20 cellular contexts compared by ENCODE assay signal in the genomic region with DNA sequence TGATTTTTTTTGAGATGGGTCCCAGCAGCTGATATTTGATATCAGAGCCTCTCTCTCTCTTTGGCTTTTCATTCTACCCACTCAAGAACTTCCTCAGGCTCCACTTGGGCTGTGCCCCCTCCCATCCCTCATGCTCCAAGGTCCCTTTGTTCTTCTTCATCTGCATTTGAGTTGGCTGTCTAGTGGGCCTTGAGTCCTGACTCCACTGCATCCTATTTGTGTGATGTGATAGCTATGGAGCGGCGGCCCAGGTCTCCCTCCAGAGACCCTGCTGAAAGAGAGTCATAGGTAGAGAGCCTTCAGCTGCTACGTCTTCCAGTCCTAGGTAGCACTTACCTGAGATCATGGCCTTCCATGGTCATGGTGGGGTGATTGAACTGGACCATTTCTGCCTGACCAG.
DNase-seq lines count a peak whose midpoint lies in the region; TF ChIP-seq lines count a peak whose summit lies in the region.
"Had no signal": no experiment of that assay in that cellular context is flagged by ENCODE, and none has a peak within 500 bp of the region (broad histone marks: within the 10 kb centered on the region; RNA-seq: fewer than 3 reads in every experiment).

No MANE protein-coding gene starts in this region.

- H3K27me3 ChIP-seq in BLaER1 (no peaks in the 10 kb centered on the region), mesendoderm (ENCODE audit: insufficient read depth, low read length, poor library complexity) (no peaks in the 10 kb centered on the region)
- H3K27me3 ChIP-seq: BE2C had no signal

- H3K4me1 ChIP-seq in BLaER1 (peaks cover 12% of the 10 kb centered on the region), mesendoderm (ENCODE audit: control insufficient read depth, low read depth, low read length) (peaks cover 6% of the 10 kb centered on the region)
- H3K4me1 ChIP-seq: A549, BE2C, Caco-2 had no signal

- H3K4me1 Mint-ChIP-seq in IgD-negative memory B cell = no peaks in the 10 kb centered on the region
- peaks cover 14% of the 10 kb centered on the region for H3K4me1 Mint-ChIP-seq in type B pancreatic cell (ENCODE audit: unreplicated experiment)
- H3K4me1 Mint-ChIP-seq: CD4-positive, CD25-positive, alpha-beta regulatory T cell had no signal

- no peak overlapping the region for H2BK15ac ChIP-seq in mesendoderm (replicated peaks; ENCODE audit: low read depth)

- H3K4me2 ChIP-seq in BLaER1 = peak overlapping the region; percentile 43
- no peak overlapping the region for H3K4me2 ChIP-seq in mesendoderm (ENCODE audit: low read length)
- H3K4me2 ChIP-seq: A549 had no signal

- H2BK5ac ChIP-seq in mesendoderm (ENCODE audit: low read length) = no peak overlapping the region

- H3K9ac ChIP-seq in BLaER1 (no peak overlapping the region), mesendoderm (ENCODE audit: low read length) (no peak overlapping the region)

- H3K9me3 Mint-ChIP-seq in IgD-negative memory B cell (peaks cover 0 to 3% (median 0%) of the 10 kb centered on the region in 3 donors), type B pancreatic cell (no peaks in the 10 kb centered on the region)
- H3K9me3 Mint-ChIP-seq: CD8-positive, alpha-beta T cell had no signal

- DNase-seq in mesendoderm (no peak), type B pancreatic cell (ENCODE audit: extremely low spot score, unreplicated experiment) (peak; percentile 22), NCI-H446 (lab: John Stamatoyannopoulos, UW) (no peak), NCI-H2227 (lab: John Stamatoyannopoulos, UW; ENCODE audit: unreplicated experiment) (no peak), LoVo (ENCODE audit: low spot score) (no peak)
- DNase-seq: 8988T; ACHN; AML-193; BE2C; Caco-2; CD4-positive, CD25-positive, alpha-beta regulatory T cell; CD8-positive, alpha-beta T cell; DMS153; DND-41; GOT3; HCEC 1CT had no signal

- H3K79me2 ChIP-seq in mesendoderm (ENCODE audit: control insufficient read depth, insufficient read depth, low read length) = no peaks in the 10 kb centered on the region

- peak overlapping the region; percentile 55 for H2AK5ac ChIP-seq in mesendoderm (ENCODE audit: low read length)

- no peak overlapping the region for H3K18ac ChIP-seq in mesendoderm (ENCODE audit: low read length)

- no peaks in the 10 kb centered on the region for H3K9me3 ChIP-seq in BLaER1
- H3K9me3 ChIP-seq: A549, BE2C, Caco-2 had no signal

- H3K27ac ChIP-seq in BLaER1 = no peak overlapping the region
- H3K27ac ChIP-seq in mesendoderm (ENCODE audit: low read depth, low read length) = no peak overlapping the region
- H3K27ac ChIP-seq: A549, C4-2B had no signal

- no peak overlapping the region for H4K5ac ChIP-seq in mesendoderm (ENCODE audit: low read length)

- H3K4me3 ChIP-seq in BLaER1 (no peak overlapping the region), mesendoderm (ENCODE audit: low read length) (no peak overlapping the region)
- H3K4me3 ChIP-seq: A549 had no signal

- H3K23ac ChIP-seq in mesendoderm (ENCODE audit: low read length) = no peak overlapping the region

- no peak overlapping the region for H2BK120ac ChIP-seq in mesendoderm (ENCODE audit: low read depth, low read length)

- no peaks in the 10 kb centered on the region for H3K36me3 Mint-ChIP-seq in IgD-negative memory B cell
- H3K36me3 Mint-ChIP-seq in type B pancreatic cell = no peaks in the 10 kb centered on the region
- H3K36me3 Mint-ChIP-seq: CD4-positive, CD25-positive, alpha-beta regulatory T cell; CD8-positive, alpha-beta T cell had no signal

- TF ChIP-seq CTCF in type B pancreatic cell (conservative IDR thresholded peaks at IDR 0.05) = no peak

- H4K8ac ChIP-seq in mesendoderm (ENCODE audit: low read depth, low read length) = no peak overlapping the region

- H4K20me1 ChIP-seq in BLaER1 = no peaks in the 10 kb centered on the region

- no peak overlapping the region for H3K56ac ChIP-seq in mesendoderm (ENCODE audit: low read length)

- H3K79me1 ChIP-seq in mesendoderm (ENCODE audit: low read length) = no peaks in the 10 kb centered on the region

- WGBS in mesendoderm (ENCODE audit: extremely low coverage, insufficient coverage, low lambda C conversion rate) = no CpG with 5 or more reads among the region's 3 CpGs

- H3K36me3 ChIP-seq in BLaER1 = no peaks in the 10 kb centered on the region
- H3K36me3 ChIP-seq in mesendoderm (ENCODE audit: control insufficient read depth, insufficient read depth, low read length) = no peaks in the 10 kb centered on the region
- H3K36me3 ChIP-seq: BE2C had no signal

- H3K4me3 Mint-ChIP-seq in IgD-negative memory B cell = no peak overlapping the region
- H3K4me3 Mint-ChIP-seq in type B pancreatic cell = no peak overlapping the region
- H3K4me3 Mint-ChIP-seq: CD4-positive, CD25-positive, alpha-beta regulatory T cell; CD8-positive, alpha-beta T cell had no signal

- H3K27me3 Mint-ChIP-seq in IgD-negative memory B cell = peaks cover 13% of the 10 kb centered on the region
- H3K27me3 Mint-ChIP-seq in type B pancreatic cell = peaks cover 18% of the 10 kb centered on the region

- no peak overlapping the region for H3K4ac ChIP-seq in mesendoderm (ENCODE audit: low read depth, low read length)

- peak overlapping the region in 2 of 3 donors; percentile 22 to 47 for H3K27ac Mint-ChIP-seq in IgD-negative memory B cell
- no peak overlapping the region for H3K27ac Mint-ChIP-seq in type B pancreatic cell
- H3K27ac Mint-ChIP-seq: CD4-positive, CD25-positive, alpha-beta regulatory T cell; CD8-positive, alpha-beta T cell had no signal
